9 cellular contexts compared by ENCODE assay signal in the genomic region with DNA sequence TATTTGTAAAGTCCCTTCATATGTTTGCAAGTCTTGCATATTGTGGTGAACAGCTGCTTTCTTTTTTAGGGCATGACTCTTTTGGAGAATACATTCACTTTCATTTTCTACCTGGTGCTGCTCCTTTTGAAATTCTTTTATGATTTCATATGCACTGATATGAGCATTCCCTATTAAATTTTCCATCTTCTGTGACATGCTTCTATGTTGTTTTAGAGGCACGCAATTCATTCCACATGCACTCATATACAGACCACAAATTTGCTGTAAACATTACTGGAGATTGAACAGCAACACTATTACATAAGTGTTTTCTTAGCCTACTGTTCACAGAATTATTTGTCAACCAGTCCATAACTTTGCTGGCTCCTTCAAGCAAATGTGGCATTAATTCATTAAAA.
DNase-seq lines count a peak whose midpoint lies in the region; ATAC-seq, FAIRE-seq and TF ChIP-seq lines count a peak whose summit lies in the region.
"Had no signal": no experiment of that assay in that cellular context is flagged by ENCODE, and none has a peak within 500 bp of the region (broad histone marks: within the 10 kb centered on the region; RNA-seq: fewer than 3 reads in every experiment).

No MANE protein-coding gene starts in this region.

- DNase-seq in GM12891 (ENCODE audit: insufficient read length, low spot score) (no peak), NAMALWA (ENCODE audit: low spot score) (peak; percentile 16), lung microvascular endothelial cell (ENCODE audit: low read depth in 2 of 2) (peak; percentile 42 to 50), NCI-H774 (lab: John Stamatoyannopoulos, UW) (no peak)
- DNase-seq: caudate nucleus, DMS79 had no signal

- FAIRE-seq in GM12891 (lab: Jason Lieb, UNC) = peak; percentile 70

- peak; percentile 60 for ATAC-seq in GM21360 (IDR thresholded peaks at IDR 0.05; ENCODE audit: unreplicated experiment)
- no peak for ATAC-seq in HG02885 (IDR thresholded peaks at IDR 0.05; ENCODE audit: poor library complexity, unreplicated experiment)
- no peak for ATAC-seq in HG03095 (IDR thresholded peaks at IDR 0.05; ENCODE audit: unreplicated experiment)

- TF ChIP-seq POLR2A in GM12891 (IDR thresholded peaks at IDR 0.05; ENCODE audit: low read depth, low read length) = no peak

TF ChIP-seq in GM12891, 5 proteins besides CTCF, POLR2A, EP300 and RAD21:
- TF ChIP-seq SPI1 (IDR thresholded peaks at IDR 0.05; ENCODE audit: low read depth, low read length) = no peak
- no peak for TF ChIP-seq POLR2AphosphoS5 (IDR thresholded peaks at IDR 0.05; ENCODE audit: low read depth, low read length)
- no peak for TF ChIP-seq PAX5 (IDR thresholded peaks at IDR 0.05; ENCODE audit: insufficient read depth, low read length, severe bottlenecking)

Comparison
In these comparisons a context has a peak if more than half of its experiments do, and no peak if none do; other contexts are left out.
1. DNase-seq: peak in NAMALWA (single experiment) and lung microvascular endothelial cell (2 of 2); none in GM12891 (single experiment) and NCI-H774 (single experiment).